ENCODE assay signal across 15 cellular contexts in the genomic region with DNA sequence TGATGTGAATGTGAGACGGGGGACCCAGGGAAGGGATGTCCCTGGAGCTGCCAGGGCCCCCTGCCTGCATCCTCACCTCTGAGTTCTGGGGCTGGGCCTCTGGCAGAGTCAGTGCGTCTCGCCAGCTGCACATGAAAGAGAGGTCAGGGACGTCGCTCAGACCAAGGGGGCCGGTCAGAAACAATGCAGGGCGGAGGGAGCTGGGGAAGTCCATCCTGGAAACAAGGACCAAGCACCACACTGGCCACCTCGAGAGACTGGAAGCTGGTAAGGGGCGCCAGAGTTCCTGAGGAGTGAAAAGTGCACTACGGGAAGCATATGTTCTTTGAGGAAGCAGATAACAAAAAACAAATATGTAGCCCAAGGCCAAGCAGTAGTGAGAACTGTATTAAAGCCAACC. TPM values are rescaled to one million over a fixed set of nuclear protein-coding genes. Genes with fewer than 3 reads are reported as not detected.
A peak's percentile ranks its signal among the peaks of the same experiment; 100 is the strongest.
DNase-seq lines count a peak whose midpoint lies in the region; ATAC-seq and TF ChIP-seq lines count a peak whose summit lies in the region.
"Had no signal": no experiment of that assay in that cellular context is flagged by ENCODE, and none has a peak within 500 bp of the region (broad histone marks: within the 10 kb centered on the region; RNA-seq: fewer than 3 reads in every experiment).

No MANE protein-coding gene starts in this region.

- H3K27ac ChIP-seq in right lobe of liver: no peak overlapping the region
- peak overlapping the region in 4 of 5 donors; percentile 6 to 86 (median 71) for H3K27ac ChIP-seq in stomach

- H3K4me1 Mint-ChIP-seq in activated naive CD4-positive, alpha-beta T cell treated with anti-CD3 and anti-CD28 coated beads for 36 hours (ENCODE audit: low read depth): peaks cover 21% of the 10 kb centered on the region

- no peak for TF ChIP-seq POLR2A in right lobe of liver (IDR thresholded peaks at IDR 0.05)
- no peak for TF ChIP-seq POLR2A in stomach (IDR thresholded peaks at IDR 0.05)

- H3K4me3 ChIP-seq in right lobe of liver (no peak overlapping the region), stomach (peak overlapping the region in 2 of 4 donors; percentile 74 to 92)

- H3K27ac Mint-ChIP-seq in activated naive CD4-positive, alpha-beta T cell treated with anti-CD3 and anti-CD28 coated beads for 36 hours: peak overlapping the region; percentile 6
- H3K27ac Mint-ChIP-seq in activated naive CD4-positive, alpha-beta T cell treated with anti-CD3 and anti-CD28 coated beads, Interleukin-2, amount 50 U/mL, for 72 hours: peak overlapping the region; percentile 82 to 95

- H3K4me3 Mint-ChIP-seq in activated naive CD4-positive, alpha-beta T cell treated with anti-CD3 and anti-CD28 coated beads for 36 hours: peak overlapping the region; percentile 93

- whole genome bisulfite sequencing in right lobe of liver (ENCODE audit: insufficient coverage, low coverage, low lambda C conversion rate, missing lambda C conversion rate): 65% methylated on average over 5 of the region's 10 CpGs
- 38 to 60% (median 40%) methylated on average over 9 to 10 of the region's 10 CpGs for WGBS in stomach, 5 donors

- CTCF ChIA-PET in activated naive CD4-positive, alpha-beta T cell treated with anti-CD3 and anti-CD28 coated beads for 36 hours (lab: Charles Lee): interaction anchor here (0.8 to 5.0 kb wide), 3 partner anchors 11 to 100 kb away, joined by 3 to 43 read pairs (median 5); no protein-coding TSS in a partner anchor

- no peak for DNase-seq in activated naive CD4-positive, alpha-beta T cell treated with anti-CD3 and anti-CD28 coated beads for 36 hours
- no peak for DNase-seq in activated naive CD4-positive, alpha-beta T cell (lab: John Stamatoyannopoulos, UW)
- no peak for DNase-seq in activated naive CD4-positive, alpha-beta T cell treated with anti-CD3 and anti-CD28 coated beads, Interleukin-2, amount 50 U/mL, for 72 hours (ENCODE audit: low spot score in 2 of 2)
- peak in 2 of 3 donors; percentile 42 to 57 for DNase-seq in right lobe of liver
- DNase-seq in stomach: no peak
- no peak for DNase-seq in NCI-H1105 (lab: John Stamatoyannopoulos, UW)
- DNase-seq in HPDE6-E6E7 (ENCODE audit: extremely low spot score): no peak
- DNase-seq: activated CD4-positive, alpha-beta T cell treated with anti-CD3 and anti-CD28 coated beads, Interleukin-2, amount 50 U/mL, for 1 hour; esophagus squamous epithelium; NCI-H1694; NCI-H69; stimulated activated CD4-positive, alpha-beta T cell treated with anti-CD3 and anti-CD28 coated beads, Interleukin-4, amount 100 ng/mL, for 4 hours had no signal

- H3K4me1 ChIP-seq in right lobe of liver: peaks cover 0 to 8% (median 2%) of the 10 kb centered on the region in 4 donors
- H3K4me1 ChIP-seq in stomach: peaks cover 21 to 34% (median 26%) of the 10 kb centered on the region in 4 donors

- no peaks in the 10 kb centered on the region for H3K27me3 Mint-ChIP-seq in activated naive CD4-positive, alpha-beta T cell treated with anti-CD3 and anti-CD28 coated beads for 36 hours (ENCODE audit: low read depth)

- no peaks in the 10 kb centered on the region for H3K27me3 ChIP-seq in right lobe of liver
- no peaks in the 10 kb centered on the region for H3K27me3 ChIP-seq in stomach
- H3K27me3 ChIP-seq: esophagus squamous epithelium had no signal

- no peak for TF ChIP-seq EP300 in stomach (IDR thresholded peaks at IDR 0.05)

- H3K9me3 ChIP-seq in right lobe of liver (no peaks in the 10 kb centered on the region), stomach (no peaks in the 10 kb centered on the region)
- H3K9me3 ChIP-seq: esophagus squamous epithelium had no signal

- H3K36me3 Mint-ChIP-seq in activated naive CD4-positive, alpha-beta T cell treated with anti-CD3 and anti-CD28 coated beads for 36 hours (ENCODE audit: low read depth): peaks cover 7% of the 10 kb centered on the region
- H3K36me3 Mint-ChIP-seq in activated naive CD4-positive, alpha-beta T cell treated with anti-CD3 and anti-CD28 coated beads, Interleukin-2, amount 50 U/mL, for 72 hours: peaks cover 5 to 19% of the 10 kb centered on the region in 2 donors

- no peak for ATAC-seq in activated naive CD4-positive, alpha-beta T cell treated with anti-CD3 and anti-CD28 coated beads, Interleukin-2, amount 50 U/mL, for 72 hours
- ATAC-seq in right lobe of liver: peak; percentile 23 to 65 (median 31)
- ATAC-seq in GM21423 (IDR thresholded peaks at IDR 0.05; ENCODE audit: unreplicated experiment): no peak

- peaks cover 0 to 23% (median 4%) of the 10 kb centered on the region in 4 donors for H3K36me3 ChIP-seq in right lobe of liver
- peaks cover 37 to 53% (median 49%) of the 10 kb centered on the region in 4 donors for H3K36me3 ChIP-seq in stomach

- intact Hi-C loops in activated naive CD4-positive, alpha-beta T cell treated with anti-CD3 and anti-CD28 coated beads for 36 hours (cut with micrococcal nuclease): no loop called here
- intact Hi-C loops in right lobe of liver (cut with DNase I) (loop anchor here (10.0 kb wide), 1 partner anchor 100 kb away; no protein-coding TSS in a partner anchor), stomach (cut with DNase I; ENCODE audit: low total_unique reads) (loop anchor here (5.0 kb wide), 1 partner anchor 97 kb away; no protein-coding TSS in a partner anchor)

- TF ChIP-seq CTCF in right lobe of liver (IDR thresholded peaks at IDR 0.05) (no peak), stomach (IDR thresholded peaks at IDR 0.05) (no peak)

- no peaks in the 10 kb centered on the region for H3K9me3 Mint-ChIP-seq in activated naive CD4-positive, alpha-beta T cell treated with anti-CD3 and anti-CD28 coated beads for 36 hours
- no peaks in the 10 kb centered on the region for H3K9me3 Mint-ChIP-seq in activated naive CD4-positive, alpha-beta T cell treated with anti-CD3 and anti-CD28 coated beads, Interleukin-2, amount 50 U/mL, for 72 hours

RNA-seq across cellular contexts. Expression of a gene that starts 2.1 kb away (rescaled TPM):
- 10 to 100 TPM; 59.3 to 66.2 TPM for total RNA-seq in activated naive CD4-positive, alpha-beta T cell treated with anti-CD3 and anti-CD28 coated beads for 36 hours
- total RNA-seq in activated naive CD4-positive, alpha-beta T cell treated with anti-CD3 and anti-CD28 coated beads, Interleukin-2, amount 50 U/mL, for 72 hours: 10 to 100 TPM; 42.5 to 52.8 TPM
- total RNA-seq in right lobe of liver (10 to 100 TPM; 11.0 to 28.3 (median 19.3) TPM), stomach (100 to 1,000 TPM in 2 of 5 donors, 10 to 100 TPM in 3; 18.9 to 377 (median 40.3) TPM)
- polyA plus RNA-seq in stomach: 10 to 100 TPM; 15.3 to 42.0 (median 22.7) TPM

RNA-seq across cellular contexts. Expression of a gene that starts 6.2 kb away (rescaled TPM):
- total RNA-seq in activated naive CD4-positive, alpha-beta T cell treated with anti-CD3 and anti-CD28 coated beads for 36 hours: under 1 TPM; 0.30 to 0.45 TPM
- total RNA-seq in activated naive CD4-positive, alpha-beta T cell treated with anti-CD3 and anti-CD28 coated beads, Interleukin-2, amount 50 U/mL, for 72 hours: under 1 TPM in 1 of 2 donors, not detected in 1; 0.47 TPM
- total RNA-seq in right lobe of liver: 1 to 10 TPM in 1 of 6 experiments, under 1 TPM in 1, not detected in 4; 0.87 to 1.0 TPM
- total RNA-seq in stomach: under 1 TPM in 1 of 5 donors, not detected in 4; 0.18 TPM
- polyA plus RNA-seq in stomach: 1 to 10 TPM in 2 of 3 donors, under 1 TPM in 1; 0.76 to 4.3 (median 4.2) TPM
- total RNA-seq: temporal lobe had no signal
- polyA plus RNA-seq: keratinocyte had no signal

RNA-seq across cellular contexts. Expression of a gene that starts 39.7 kb away (rescaled TPM):
- not detected for total RNA-seq in activated naive CD4-positive, alpha-beta T cell treated with anti-CD3 and anti-CD28 coated beads for 36 hours
- total RNA-seq in activated naive CD4-positive, alpha-beta T cell treated with anti-CD3 and anti-CD28 coated beads, Interleukin-2, amount 50 U/mL, for 72 hours: not detected
- 1 to 10 TPM in 3 of 6 experiments, under 1 TPM in 1, not detected in 2; 0.37 to 5.6 (median 2.1) TPM for total RNA-seq in right lobe of liver
- total RNA-seq in stomach: 10 to 100 TPM in 1 of 5 donors, 1 to 10 TPM in 1, under 1 TPM in 1, not detected in 2; 0.37 to 11.4 (median 6.2) TPM
- 1 to 10 TPM in 2 of 3 donors, not detected in 1; 1.2 to 1.4 TPM for polyA plus RNA-seq in stomach

RNA-seq across cellular contexts. Expression of a gene that starts 39.8 kb away (rescaled TPM):
- total RNA-seq in activated naive CD4-positive, alpha-beta T cell treated with anti-CD3 and anti-CD28 coated beads for 36 hours: 1 to 10 TPM; 5.8 to 7.5 TPM
- 10 to 100 TPM; 11.2 to 11.8 TPM for total RNA-seq in activated naive CD4-positive, alpha-beta T cell treated with anti-CD3 and anti-CD28 coated beads, Interleukin-2, amount 50 U/mL, for 72 hours
- total RNA-seq in right lobe of liver (1 to 10 TPM; 4.3 to 8.1 (median 6.2) TPM), stomach (100 to 1,000 TPM in 1 of 5 donors, 10 to 100 TPM in 3, 1 to 10 TPM in 1; 7.2 to 374 (median 16.5) TPM)
- 1 to 10 TPM; 7.5 to 7.9 (median 7.8) TPM for polyA plus RNA-seq in stomach

RNA-seq across cellular contexts. Expression of a gene that starts 55.0 kb away (rescaled TPM):
- total RNA-seq in activated naive CD4-positive, alpha-beta T cell treated with anti-CD3 and anti-CD28 coated beads for 36 hours: not detected
- not detected for total RNA-seq in activated naive CD4-positive, alpha-beta T cell treated with anti-CD3 and anti-CD28 coated beads, Interleukin-2, amount 50 U/mL, for 72 hours
- total RNA-seq in right lobe of liver: not detected
- total RNA-seq in stomach: not detected
- not detected for polyA plus RNA-seq in stomach
- total RNA-seq: esophagus squamous epithelium, temporal lobe had no signal
- polyA plus RNA-seq: keratinocyte had no signal

Comparison
In these comparisons a context has a peak if more than half of its experiments do, and no peak if none do; other contexts are left out.
1. DNase-seq: peak in right lobe of liver (2 of 3); none in activated naive CD4-positive, alpha-beta T cell treated with anti-CD3 and anti-CD28 coated beads for 36 hours (single experiment), activated naive CD4-positive, alpha-beta T cell (0 of 4), activated naive CD4-positive, alpha-beta T cell treated with anti-CD3 and anti-CD28 coated beads, Interleukin-2, amount 50 U/mL, for 72 hours (0 of 2), stomach (single experiment), NCI-H1105 (single experiment) and HPDE6-E6E7 (single experiment).
2. ATAC-seq: peak in right lobe of liver (4 of 4); none in activated naive CD4-positive, alpha-beta T cell treated with anti-CD3 and anti-CD28 coated beads, Interleukin-2, amount 50 U/mL, for 72 hours (0 of 2) and GM21423 (single experiment).
3. H3K27ac ChIP-seq: peak in stomach (4 of 5); none in right lobe of liver (0 of 3).